ENCODE assay signal across 12 cellular contexts in genomic region chrX:148499638-148500427, GRCh38. TPM values are rescaled to one million over a fixed set of nuclear protein-coding genes. Genes with fewer than 3 reads are reported as not detected.
DNase-seq lines count a peak whose midpoint lies in the region; ATAC-seq and TF ChIP-seq lines count a peak whose summit lies in the region.
"Had no signal": no experiment of that assay in that cellular context is flagged by ENCODE, and none has a peak within 500 bp of the region (broad histone marks: within the 10 kb centered on the region; RNA-seq: fewer than 3 reads in every experiment).

No MANE protein-coding gene starts in this region.

- H3K4me2 ChIP-seq in BLaER1 = peak overlapping the region; percentile 75

- TF ChIP-seq POLR2A in adrenal gland (IDR thresholded peaks at IDR 0.05) = no peak

- peaks cover 2% of the 10 kb centered on the region; the same call in 1 of the 2 replicates for H4K20me1 ChIP-seq in BLaER1

- H3K4me3 ChIP-seq in BLaER1 (peak overlapping the region; percentile 80), HL-60 (replicated peaks; ENCODE audit: insufficient read depth, low read length) (peak overlapping the region; percentile 16), dorsolateral prefrontal cortex (peak overlapping the region in 45 of 59 donors; percentile 10 to 66 (median 43)), neuron (ENCODE audit: low read length) (peak overlapping the region; percentile 18), adrenal gland (peak overlapping the region in 1 of 4 donors; percentile 32)

- peak overlapping the region; percentile 63 for H3K27ac ChIP-seq in BLaER1
- H3K27ac ChIP-seq in HL-60 (replicated peaks) = peak overlapping the region; percentile 62
- H3K27ac ChIP-seq in dorsolateral prefrontal cortex = peak overlapping the region in 1 of 59 donors; percentile 19
- no peak overlapping the region for H3K27ac ChIP-seq in adrenal gland
- H3K27ac ChIP-seq: heart left ventricle, prostate gland, VCaP had no signal

- H3K27me3 ChIP-seq in BLaER1 (no peaks in the 10 kb centered on the region), HL-60 (ENCODE audit: insufficient read depth, poor library complexity, severe bottlenecking) (no peaks in the 10 kb centered on the region), dorsolateral prefrontal cortex (peaks cover 0 to 74% (median 24%) of the 10 kb centered on the region in 45 donors), neuron (ENCODE audit: insufficient read depth, low read length) (peaks cover 25% of the 10 kb centered on the region), adrenal gland (peaks cover 37% of the 10 kb centered on the region)

- peak overlapping the region; percentile 68 for H3K9ac ChIP-seq in BLaER1

- TF ChIP-seq CTCF in HL-60 (IDR thresholded peaks at IDR 0.05; ENCODE audit: insufficient read depth, low read length) (no peak), dorsolateral prefrontal cortex (IDR thresholded peaks at IDR 0.05 in 54 of 56, conservative IDR thresholded peaks at IDR 0.05 in 2 of 56; ENCODE audit: low read depth in 1 of 56, partially characterized antibody in 56 of 56) (no peak), adrenal gland (IDR thresholded peaks at IDR 0.05) (no peak)

- intact Hi-C loops in dorsolateral prefrontal cortex (cut with DNase I) = no loop called here
- intact Hi-C loops in adrenal gland (cut with DNase I) = no loop called here

- H2AFZ ChIP-seq in neuron (ENCODE audit: low read depth, low read length) = no peak overlapping the region

- H3K4me1 ChIP-seq in BLaER1 = peaks cover 62% of the 10 kb centered on the region
- peaks cover 2% of the 10 kb centered on the region for H3K4me1 ChIP-seq in neuron (ENCODE audit: insufficient read depth, low read length)
- H3K4me1 ChIP-seq in adrenal gland (replicated peaks in 1 of 2) = no peaks in the 10 kb centered on the region
- H3K4me1 ChIP-seq: prostate gland had no signal

- ATAC-seq in HG03159 (IDR thresholded peaks at IDR 0.05; ENCODE audit: unreplicated experiment) = no peak

- 24 to 81% (median 61%) methylated on average over 5 to 35 of the region's 35 CpGs for WGBS in adrenal gland, 4 donors

- H3K9me3 ChIP-seq in BLaER1 (peaks cover 36% of the 10 kb centered on the region), neuron (ENCODE audit: low read length) (no peaks in the 10 kb centered on the region), adrenal gland (replicated peaks in 1 of 3) (no peaks in the 10 kb centered on the region)
- H3K9me3 ChIP-seq: heart left ventricle, prostate gland had no signal

- H3K36me3 ChIP-seq in BLaER1 = no peaks in the 10 kb centered on the region; the same call in 1 of the 2 replicates
- H3K36me3 ChIP-seq in neuron (ENCODE audit: insufficient read depth, low read length) = no peaks in the 10 kb centered on the region
- H3K36me3 ChIP-seq in adrenal gland (replicated peaks in 1 of 2) = no peaks in the 10 kb centered on the region
- H3K36me3 ChIP-seq: heart left ventricle, prostate gland had no signal

- no peak for DNase-seq in HL-60 (ENCODE audit: low read depth in 1 of 2, low spot score in 1 of 2)
- DNase-seq in dorsolateral prefrontal cortex = peak in 7 of 10 donors; percentile 6 to 44 (median 35)
- no peak for DNase-seq in cerebellar nuclear complex (lab: John Stamatoyannopoulos, UW)
- no peak for DNase-seq in adrenal gland
- no peak for DNase-seq in COLO829 (ENCODE audit: low spot score)
- DNase-seq: DMS79 had no signal

RNA-seq across cellular contexts. Expression of gene AFF2, which starts 0.6 kb away (rescaled TPM):
- total RNA-seq in dorsolateral prefrontal cortex (10 to 100 TPM; 13.8 to 51.7 (median 30.7) TPM), adrenal gland (1 to 10 TPM in 7 of 8 donors, under 1 TPM in 1; 0.77 to 5.2 (median 1.9) TPM)
- polyA plus RNA-seq in adrenal gland = 1 to 10 TPM in 1 of 3 donors, under 1 TPM in 2; 0.07 to 1.5 (median 0.32) TPM

Comparison
In these comparisons a context has a peak if more than half of its experiments do, and no peak if none do; other contexts are left out.
1. H3K27ac ChIP-seq: peak in BLaER1 (single experiment) and HL-60 (single experiment); none in adrenal gland (0 of 5).
2. DNase-seq: peak in dorsolateral prefrontal cortex (7 of 10); none in HL-60 (0 of 2), cerebellar nuclear complex (0 of 2), adrenal gland (0 of 7) and COLO829 (single experiment).